ENCODE assay signal across 9 cellular contexts in genomic region chr4:38320349-38320707, GRCh38.
A peak's percentile ranks its signal among the peaks of the same experiment; 100 is the strongest.
DNase-seq lines count a peak whose midpoint lies in the region; ATAC-seq and TF ChIP-seq lines count a peak whose summit lies in the region.
"Had no signal": no experiment of that assay in that cellular context is flagged by ENCODE, and none has a peak within 500 bp of the region (broad histone marks: within the 10 kb centered on the region; RNA-seq: fewer than 3 reads in every experiment).

No MANE protein-coding gene starts in this region.

- H3K9ac ChIP-seq in HCT116 (ENCODE audit: low read length) (peak overlapping the region; percentile 36), mesenchymal stem cell (ENCODE audit: low read length) (peak overlapping the region; percentile 68)

- H3K4me2 ChIP-seq in HCT116 (ENCODE audit: low read length) (peak overlapping the region; percentile 64), mesenchymal stem cell (ENCODE audit: low read length, poor library complexity, severe bottlenecking) (no peak overlapping the region)

- POLR2A ChIA-PET in HCT116 (lab: Charles Lee) (interaction anchor here (0.7 to 2.3 kb wide), 5 partner anchors 131 to 408 kb away, joined by 3 to 9 read pairs (median 4); no protein-coding TSS in a partner anchor), activated B cell treated with CpG ODN at 0.5 μM for 24 hours (lab: Charles Lee) (interaction anchor here (0.7 to 2.9 kb wide), 6 partner anchors 10 to 713 kb away, joined by 3 to 28 read pairs (median 6); no protein-coding TSS in a partner anchor), Caco-2 (lab: Charles Lee) (no interaction called here)

- no peaks in the 10 kb centered on the region for H3K79me2 ChIP-seq in HCT116 (ENCODE audit: insufficient read depth, low read length)

- no peak for TF ChIP-seq POLR2A in HCT116 (IDR thresholded peaks at IDR 0.05; ENCODE audit: borderline replicate concordance, extremely low read depth, insufficient read depth, insufficient read length)

- BruUV-seq in HCT116 (replicated peaks; lab: Mats Ljungman, UMichigan), result no TSS peak
- BruUV-seq in Caco-2 (replicated peaks; lab: Mats Ljungman, UMichigan), result no TSS peak

- no peak for ATAC-seq in HCT116
- ATAC-seq in activated B cell treated with CpG ODN at 0.5 μM for 24 hours (ENCODE audit: low read depth), result no peak
- ATAC-seq in stimulated activated naive CD8-positive, alpha-beta T cell treated with anti-CD3 and anti-CD28 coated beads, Interleukin-15, amount 100 ng/mL, for 72 hours, result no peak

- H3K9me2 ChIP-seq in HCT116 (ENCODE audit: insufficient read depth), result no peaks in the 10 kb centered on the region

- no peak for TF ChIP-seq RAD21 in HCT116 (IDR thresholded peaks at IDR 0.05; ENCODE audit: low read depth)

- no peak overlapping the region for H3K4ac ChIP-seq in mesenchymal stem cell (ENCODE audit: low read depth in 1 of 2, low read length in 2 of 2)

- H2BK12ac ChIP-seq in mesenchymal stem cell (ENCODE audit: low read length in 2 of 2), result peak overlapping the region in 1 of 2 experiments; percentile 88

- H3K4me1 ChIP-seq in HCT116 (ENCODE audit: control insufficient read depth in 1 of 2, insufficient read depth in 2 of 2, low read length in 2 of 2), result peaks cover 17 to 37% of the 10 kb centered on the region in 2 experiments
- H3K4me1 ChIP-seq in mesenchymal stem cell (ENCODE audit: control insufficient read depth, insufficient read depth, low read depth, low read length), result no peaks in the 10 kb centered on the region
- peaks cover 17% of the 10 kb centered on the region for H3K4me1 ChIP-seq in Caco-2

- no peaks in the 10 kb centered on the region for H3K79me1 ChIP-seq in mesenchymal stem cell (replicated peaks; ENCODE audit: low read length, poor library complexity, severe bottlenecking)

- H3K27me3 Mint-ChIP-seq in activated B cell treated with CpG ODN at 0.5 μM for 24 hours (no peaks in the 10 kb centered on the region), Caco-2 (ENCODE audit: insufficient read depth, unreplicated experiment) (no peaks in the 10 kb centered on the region)
- H3K27me3 Mint-ChIP-seq in stimulated activated naive CD8-positive, alpha-beta T cell treated with anti-CD3 and anti-CD28 coated beads, Interleukin-15, amount 100 ng/mL, for 72 hours, result no peaks in the 10 kb centered on the region
- H3K27me3 Mint-ChIP-seq: activated T-cell treated with anti-CD3 and anti-CD28 coated beads, Interleukin-2, amount 50 U/mL, for 24 hours had no signal

- H3K27me3 ChIP-seq in HCT116 (ENCODE audit: insufficient read depth, low read length) (no peaks in the 10 kb centered on the region), mesenchymal stem cell (ENCODE audit: control insufficient read depth in 1 of 2, insufficient read depth in 1 of 2, low read length in 2 of 2) (no peaks in the 10 kb centered on the region), Caco-2 (replicated peaks; ENCODE audit: control insufficient read depth, insufficient read depth, low read length) (no peaks in the 10 kb centered on the region)

- no peaks in the 10 kb centered on the region for H3K36me3 Mint-ChIP-seq in activated B cell treated with CpG ODN at 0.5 μM for 24 hours (ENCODE audit: low read depth)
- H3K36me3 Mint-ChIP-seq in Caco-2 (ENCODE audit: insufficient read depth, unreplicated experiment), result no peaks in the 10 kb centered on the region

- H3K36me3 ChIP-seq in HCT116 (ENCODE audit: control insufficient read depth in 1 of 2, insufficient read depth in 2 of 2, low read length in 2 of 2) (no peaks in the 10 kb centered on the region), mesenchymal stem cell (ENCODE audit: control insufficient read depth in 1 of 2, insufficient read depth in 2 of 2, low read depth in 1 of 2, low read length in 2 of 2) (no peaks in the 10 kb centered on the region), Caco-2 (ENCODE audit: control insufficient read depth, insufficient read depth, low read length) (no peaks in the 10 kb centered on the region)

- no peak for DNase-seq in HCT116 (ENCODE audit: low read depth, low spot score)
- no peak for DNase-seq in activated B cell treated with CpG ODN at 0.5 μM for 24 hours
- DNase-seq in mesenchymal stem cell, result no peak
- no peak for DNase-seq in stimulated activated naive CD8-positive, alpha-beta T cell treated with anti-CD3 and anti-CD28 coated beads, Interleukin-15, amount 100 ng/mL, for 72 hours
- DNase-seq in Caco-2, result no peak
- DNase-seq in activated gamma-delta T cell (lab: John Stamatoyannopoulos, UW), result no peak
- no peak for DNase-seq in NK-92 treated with Interleukin-12 subunit alpha and Interleukin-12 subunit beta, amount 100 ng/mL, for 24 hours (lab: John Stamatoyannopoulos, UW)
- DNase-seq in stimulated activated CD4-positive, alpha-beta T cell treated with anti-CD3 and anti-CD28 coated beads, Interleukin-4, amount 100 ng/mL, for 4 hours, result no peak

- H4K20me1 ChIP-seq in HCT116 (ENCODE audit: insufficient read depth), result no peaks in the 10 kb centered on the region

- H3K4me1 Mint-ChIP-seq in activated B cell treated with CpG ODN at 0.5 μM for 24 hours (peaks cover 28% of the 10 kb centered on the region), Caco-2 (ENCODE audit: low read depth, unreplicated experiment) (no peaks in the 10 kb centered on the region)
- peaks cover 62% of the 10 kb centered on the region for H3K4me1 Mint-ChIP-seq in stimulated activated naive CD8-positive, alpha-beta T cell treated with anti-CD3 and anti-CD28 coated beads, Interleukin-15, amount 100 ng/mL, for 72 hours

- H4K8ac ChIP-seq in mesenchymal stem cell (ENCODE audit: low read length), result peak overlapping the region; percentile 63

- peak overlapping the region; percentile 65 for H3K27ac Mint-ChIP-seq in activated B cell treated with CpG ODN at 0.5 μM for 24 hours
- H3K27ac Mint-ChIP-seq in stimulated activated naive CD8-positive, alpha-beta T cell treated with anti-CD3 and anti-CD28 coated beads, Interleukin-15, amount 100 ng/mL, for 72 hours, result peak overlapping the region; percentile 35 to 36
- no peak overlapping the region for H3K27ac Mint-ChIP-seq in Caco-2 (ENCODE audit: unreplicated experiment)

- H3K27ac ChIP-seq in HCT116 (ENCODE audit: low read depth, low read length) (peak overlapping the region; percentile 16; the same call in 1 of the 2 replicates), mesenchymal stem cell (ENCODE audit: low read length, poor library complexity, severe bottlenecking) (no peak overlapping the region)

- RAD21 ChIA-PET in HCT116 (lab: Charles Lee; ENCODE audit: low non-redundant PET in 1 of 2, low total read pairs in 2 of 2, uncharacterized antibody in 2 of 2, unreplicated experiment in 2 of 2), result interaction anchor here (0.6 to 2.0 kb wide), 8 partner anchors 34 to 411 kb away, joined by 3 to 14 read pairs (median 4); no protein-coding TSS in a partner anchor

- H3K23ac ChIP-seq in mesenchymal stem cell (ENCODE audit: low read length in 2 of 2), result no peak overlapping the region

- no peak overlapping the region for H2AFZ ChIP-seq in HCT116 (ENCODE audit: low read depth, low read length, poor library complexity, severe bottlenecking)
- no peak overlapping the region for H2AFZ ChIP-seq in mesenchymal stem cell (ENCODE audit: low read depth, low read length)

- H3K14ac ChIP-seq in mesenchymal stem cell (ENCODE audit: low read length in 2 of 2), result no peak overlapping the region

- H3K4me3 ChIP-seq in HCT116 (replicated peaks in 1 of 2; ENCODE audit: low read depth in 1 of 2, low read length in 2 of 2) (no peak overlapping the region), mesenchymal stem cell (ENCODE audit: insufficient read depth in 1 of 2, low read depth in 1 of 2, low read length in 2 of 2) (no peak overlapping the region), Caco-2 (ENCODE audit: low read depth, low read length) (no peak overlapping the region)

- CTCF ChIA-PET in HCT116 (lab: Charles Lee), result interaction anchor here (0.9 to 2.9 kb wide), 12 partner anchors 8 to 409 kb away, joined by 3 to 42 read pairs (median 4); no protein-coding TSS in a partner anchor
- CTCF ChIA-PET in activated B cell treated with CpG ODN at 0.5 μM for 24 hours (lab: Charles Lee), result interaction anchor here (0.6 to 3.9 kb wide), 10 partner anchors 10 to 423 kb away, joined by 4 to 57 read pairs (median 12); no protein-coding TSS in a partner anchor
- CTCF ChIA-PET in Caco-2 (lab: Charles Lee), result interaction anchor here (0.6 to 1.5 kb wide), 9 partner anchors 9 to 404 kb away, joined by 3 to 10 read pairs (median 4); no protein-coding TSS in a partner anchor

- peak overlapping the region; percentile 37 for H2BK120ac ChIP-seq in mesenchymal stem cell (ENCODE audit: low read depth, low read length)

- H4K91ac ChIP-seq in mesenchymal stem cell (ENCODE audit: low read length), result no peak overlapping the region

- H2BK5ac ChIP-seq in mesenchymal stem cell (ENCODE audit: low read depth, low read length, poor library complexity, severe bottlenecking), result no peak overlapping the region

- intact Hi-C loops in HCT116 (cut with micrococcal nuclease) (loop anchor here (1.0 kb wide), 1 partner anchor 408 kb away; no protein-coding TSS in a partner anchor), activated B cell treated with CpG ODN at 0.5 μM for 24 hours (cut with micrococcal nuclease) (no loop called here), Caco-2 (cut with micrococcal nuclease; ENCODE audit: unreplicated experiment) (loop anchor here (1.0 kb wide), 1 partner anchor 355 kb away; no protein-coding TSS in a partner anchor)

- H3K18ac ChIP-seq in mesenchymal stem cell (ENCODE audit: low read depth in 1 of 2, low read length in 2 of 2), result peak overlapping the region in 1 of 2 experiments; percentile 50

- 89% methylated on average over 5 of the region's 5 CpGs for WGBS in mesenchymal stem cell

- H3K9me3 Mint-ChIP-seq in activated B cell treated with CpG ODN at 0.5 μM for 24 hours (no peaks in the 10 kb centered on the region), Caco-2 (ENCODE audit: unreplicated experiment) (peaks cover 21% of the 10 kb centered on the region)
- H3K9me3 Mint-ChIP-seq in stimulated activated naive CD8-positive, alpha-beta T cell treated with anti-CD3 and anti-CD28 coated beads, Interleukin-15, amount 100 ng/mL, for 72 hours, result peaks cover 10 to 14% of the 10 kb centered on the region in 2 donors
- H3K9me3 Mint-ChIP-seq: activated T-cell treated with anti-CD3 and anti-CD28 coated beads, Interleukin-2, amount 50 U/mL, for 24 hours had no signal

- no peak overlapping the region for H2AK5ac ChIP-seq in mesenchymal stem cell (ENCODE audit: low read length, severe bottlenecking)

- peak overlapping the region; percentile 92 for H2BK15ac ChIP-seq in mesenchymal stem cell (ENCODE audit: low read depth, poor library complexity, severe bottlenecking)

- H3K4me3 Mint-ChIP-seq in activated B cell treated with CpG ODN at 0.5 μM for 24 hours (no peak overlapping the region), Caco-2 (ENCODE audit: unreplicated experiment) (no peak overlapping the region)
- peak overlapping the region; percentile 78 to 79 for H3K4me3 Mint-ChIP-seq in stimulated activated naive CD8-positive, alpha-beta T cell treated with anti-CD3 and anti-CD28 coated beads, Interleukin-15, amount 100 ng/mL, for 72 hours

- H3K9me3 ChIP-seq in HCT116 (ENCODE audit: control insufficient read depth in 1 of 2, insufficient read depth in 1 of 2, low read depth in 1 of 2, low read length in 2 of 2) (no peaks in the 10 kb centered on the region), mesenchymal stem cell (ENCODE audit: control insufficient read depth, low read length) (no peaks in the 10 kb centered on the region), Caco-2 (no peaks in the 10 kb centered on the region)

- no peak for TF ChIP-seq CTCF in HCT116 (IDR thresholded peaks at IDR 0.05 in 2 of 3, conservative IDR thresholded peaks at IDR 0.05 in 1 of 3; ENCODE audit: borderline replicate concordance in 1 of 3, insufficient read depth in 1 of 3, low read depth in 2 of 3, low read length in 2 of 3)
- no peak for TF ChIP-seq CTCF in activated B cell treated with CpG ODN at 0.5 μM for 24 hours (IDR thresholded peaks at IDR 0.05)
- no peak for TF ChIP-seq CTCF in Caco-2 (IDR thresholded peaks at IDR 0.05; ENCODE audit: insufficient read depth in 1 of 2, low read depth in 1 of 2, low read length in 1 of 2, severe bottlenecking in 1 of 2, unreplicated experiment in 1 of 2)

Comparison
In these comparisons a context has a peak if more than half of its experiments do, and no peak if none do; other contexts are left out.
1. H3K4me3 Mint-ChIP-seq: peak in stimulated activated naive CD8-positive, alpha-beta T cell treated with anti-CD3 and anti-CD28 coated beads, Interleukin-15, amount 100 ng/mL, for 72 hours (2 of 2); none in activated B cell treated with CpG ODN at 0.5 μM for 24 hours (single experiment) and Caco-2 (single experiment).